Comparison of ENCODE assay signal across 7 cellular contexts in genomic region chr2:72826156-72826477, GRCh38. TPM values are rescaled to one million over a fixed set of nuclear protein-coding genes. Genes with fewer than 3 reads are reported as not detected.
DNase-seq lines count a peak whose midpoint lies in the region; ATAC-seq and TF ChIP-seq lines count a peak whose summit lies in the region.

No MANE protein-coding gene starts in this region.

- peaks cover 2% of the 10 kb centered on the region; the same call in 1 of the 2 replicates for H3K27me3 Mint-ChIP-seq in HFFc6 (ENCODE audit: insufficient read depth)
- peaks cover 5% of the 10 kb centered on the region for H3K27me3 Mint-ChIP-seq in activated T-helper 1 cell treated with anti-CD3 and anti-CD28 coated beads, Interleukin-12 subunit alpha, Interleukin-12 subunit beta, Interleukin-2, Interleukin-4 antibody, amounts not matched to agents 30 ng/mL and 10 ng/mL and 1 ng/mL, durations not matched to agents 14 hours and 24 hours and 36 hours (ENCODE audit: insufficient read depth)
- peaks cover 13% of the 10 kb centered on the region for H3K27me3 Mint-ChIP-seq in stimulated activated memory B cell treated with anti-CD40 and anti-IgM and Interleukin-4, amounts not matched to agents 10 μg/mL and 1 μg/mL and 100 μg/mL, for 72 hours

- DNase-seq in HFFc6, result no peak
- DNase-seq in activated T-helper 1 cell treated with anti-CD3 and anti-CD28 coated beads, Interleukin-12 subunit alpha, Interleukin-12 subunit beta, Interleukin-2, Interleukin-4 antibody, amounts not matched to agents 30 ng/mL and 10 ng/mL and 1 ng/mL, durations not matched to agents 14 hours and 24 hours and 36 hours (ENCODE audit: low spot score), result no peak
- DNase-seq in kidney glomerular epithelial cell (lab: John Stamatoyannopoulos, UW), result no peak
- no peak for DNase-seq in GM10266 (ENCODE audit: extremely low spot score)

- H3K9me3 Mint-ChIP-seq in HFFc6, result no peaks in the 10 kb centered on the region
- H3K9me3 Mint-ChIP-seq in activated T-helper 1 cell treated with anti-CD3 and anti-CD28 coated beads, Interleukin-12 subunit alpha, Interleukin-12 subunit beta, Interleukin-2, Interleukin-4 antibody, amounts not matched to agents 30 ng/mL and 10 ng/mL and 1 ng/mL, durations not matched to agents 14 hours and 24 hours and 36 hours, result no peaks in the 10 kb centered on the region
- no peaks in the 10 kb centered on the region for H3K9me3 Mint-ChIP-seq in stimulated activated memory B cell treated with anti-CD40 and anti-IgM and Interleukin-4, amounts not matched to agents 10 μg/mL and 1 μg/mL and 100 μg/mL, for 72 hours

- intact Hi-C loops in activated T-helper 1 cell treated with anti-CD3 and anti-CD28 coated beads, Interleukin-12 subunit alpha, Interleukin-12 subunit beta, Interleukin-2, Interleukin-4 antibody, amounts not matched to agents 30 ng/mL and 10 ng/mL and 1 ng/mL, durations not matched to agents 14 hours and 24 hours and 36 hours (cut with micrococcal nuclease), result loop anchor here (1.0 kb wide), 1 partner anchor 36 kb away; no protein-coding TSS in a partner anchor

- peak overlapping the region; percentile 99 for H3K4me3 Mint-ChIP-seq in HFFc6
- H3K4me3 Mint-ChIP-seq in activated T-helper 1 cell treated with anti-CD3 and anti-CD28 coated beads, Interleukin-12 subunit alpha, Interleukin-12 subunit beta, Interleukin-2, Interleukin-4 antibody, amounts not matched to agents 30 ng/mL and 10 ng/mL and 1 ng/mL, durations not matched to agents 14 hours and 24 hours and 36 hours, result peak overlapping the region; percentile 84
- H3K4me3 Mint-ChIP-seq in stimulated activated memory B cell treated with anti-CD40 and anti-IgM and Interleukin-4, amounts not matched to agents 10 μg/mL and 1 μg/mL and 100 μg/mL, for 72 hours, result peak overlapping the region; percentile 90

- TF ChIP-seq CTCF in HFFc6 (IDR thresholded peaks at IDR 0.05), result no peak
- no peak for TF ChIP-seq CTCF in GM10266 (IDR thresholded peaks at IDR 0.05; ENCODE audit: control insufficient read depth, insufficient read depth, low read depth, missing control alignments)

- H3K9me3 ChIP-seq in iPS-15b (ENCODE audit: control insufficient read depth, insufficient read depth, low read length), result no peaks in the 10 kb centered on the region

- peaks cover 66% of the 10 kb centered on the region for H3K4me1 Mint-ChIP-seq in HFFc6 (ENCODE audit: low read depth)
- peaks cover 48% of the 10 kb centered on the region for H3K4me1 Mint-ChIP-seq in activated T-helper 1 cell treated with anti-CD3 and anti-CD28 coated beads, Interleukin-12 subunit alpha, Interleukin-12 subunit beta, Interleukin-2, Interleukin-4 antibody, amounts not matched to agents 30 ng/mL and 10 ng/mL and 1 ng/mL, durations not matched to agents 14 hours and 24 hours and 36 hours (ENCODE audit: low read depth)
- peaks cover 37% of the 10 kb centered on the region for H3K4me1 Mint-ChIP-seq in stimulated activated memory B cell treated with anti-CD40 and anti-IgM and Interleukin-4, amounts not matched to agents 10 μg/mL and 1 μg/mL and 100 μg/mL, for 72 hours

- no peak overlapping the region for H3K9ac ChIP-seq in iPS-15b (ENCODE audit: low read depth, low read length)

- peak overlapping the region; percentile 98 for H3K27ac Mint-ChIP-seq in HFFc6
- H3K27ac Mint-ChIP-seq in activated T-helper 1 cell treated with anti-CD3 and anti-CD28 coated beads, Interleukin-12 subunit alpha, Interleukin-12 subunit beta, Interleukin-2, Interleukin-4 antibody, amounts not matched to agents 30 ng/mL and 10 ng/mL and 1 ng/mL, durations not matched to agents 14 hours and 24 hours and 36 hours, result peak overlapping the region; percentile 50
- H3K27ac Mint-ChIP-seq in stimulated activated memory B cell treated with anti-CD40 and anti-IgM and Interleukin-4, amounts not matched to agents 10 μg/mL and 1 μg/mL and 100 μg/mL, for 72 hours, result peak overlapping the region; percentile 62

- H3K36me3 ChIP-seq in iPS-15b (ENCODE audit: control insufficient read depth, insufficient read depth, low read length), result no peaks in the 10 kb centered on the region

- peak overlapping the region; percentile 77 for H3K4me3 ChIP-seq in iPS-15b (ENCODE audit: low read depth, low read length)

- ATAC-seq in stimulated activated memory B cell treated with anti-CD40 and anti-IgM and Interleukin-4, amounts not matched to agents 10 μg/mL and 1 μg/mL and 100 μg/mL, for 72 hours, result no peak
- no peak for ATAC-seq in HG03571 (IDR thresholded peaks at IDR 0.05; ENCODE audit: unreplicated experiment)

- peaks cover 3% of the 10 kb centered on the region for H3K27me3 ChIP-seq in iPS-15b (ENCODE audit: control insufficient read depth, insufficient read depth, low read length)

- peaks cover 9% of the 10 kb centered on the region for H3K36me3 Mint-ChIP-seq in HFFc6 (ENCODE audit: low read depth)
- peaks cover 5% of the 10 kb centered on the region for H3K36me3 Mint-ChIP-seq in activated T-helper 1 cell treated with anti-CD3 and anti-CD28 coated beads, Interleukin-12 subunit alpha, Interleukin-12 subunit beta, Interleukin-2, Interleukin-4 antibody, amounts not matched to agents 30 ng/mL and 10 ng/mL and 1 ng/mL, durations not matched to agents 14 hours and 24 hours and 36 hours (ENCODE audit: low read depth)
- H3K36me3 Mint-ChIP-seq in stimulated activated memory B cell treated with anti-CD40 and anti-IgM and Interleukin-4, amounts not matched to agents 10 μg/mL and 1 μg/mL and 100 μg/mL, for 72 hours, result peaks cover 2% of the 10 kb centered on the region

- no peaks in the 10 kb centered on the region for H3K4me1 ChIP-seq in iPS-15b (ENCODE audit: control insufficient read depth, insufficient read depth, low read length)

RNA-seq across cellular contexts. Expression of gene EXOC6B, which starts 0.3 kb away (rescaled TPM):
- 10 to 100 TPM; 24.8 to 33.0 (median 27.4) TPM for total RNA-seq in HFFc6 (2021; fragmentation: NEBNext Ultra II Directional; extraction: Animal tissue kit (Norgen Biotek cat#: 25700))
- 6.8 and 7.7 TPM in 2 replicates for total RNA-seq in activated T-helper 1 cell treated with anti-CD3 and anti-CD28 coated beads, Interleukin-12 subunit alpha, Interleukin-12 subunit beta, Interleukin-2, Interleukin-4 antibody, amounts not matched to agents 30 ng/mL and 10 ng/mL and 1 ng/mL, durations not matched to agents 14 hours and 24 hours and 36 hours
